23 cellular contexts compared by ENCODE assay signal in the genomic region with DNA sequence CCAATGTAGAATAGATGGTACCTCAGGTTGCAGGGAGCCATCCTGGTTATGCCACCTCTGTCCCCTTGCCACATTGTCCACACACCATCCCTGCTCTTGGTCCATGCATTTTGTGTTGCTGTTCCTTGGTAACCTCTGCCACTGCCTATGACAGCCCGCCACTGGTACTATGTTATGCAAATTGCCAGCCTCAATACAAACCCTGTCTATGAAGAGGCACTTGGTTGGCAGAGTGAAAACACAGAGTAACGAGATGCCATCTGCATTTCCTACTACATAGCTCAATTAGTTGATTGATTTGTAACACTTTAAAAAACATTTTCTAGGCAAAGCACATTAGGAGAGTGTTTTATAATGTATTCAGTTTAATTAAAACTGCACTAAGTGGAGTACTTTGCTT.
DNase-seq lines count a peak whose midpoint lies in the region; ATAC-seq, FAIRE-seq and TF ChIP-seq lines count a peak whose summit lies in the region.
"Had no signal": no experiment of that assay in that cellular context is flagged by ENCODE, and none has a peak within 500 bp of the region (broad histone marks: within the 10 kb centered on the region; RNA-seq: fewer than 3 reads in every experiment).

No MANE protein-coding gene starts in this region.

- H2BK120ac ChIP-seq in H1 (replicated peaks; ENCODE audit: low read depth, low read length) = no peak overlapping the region

- H3K36me3 ChIP-seq in H1 (ENCODE audit: control insufficient read depth in 2 of 4, insufficient read depth in 4 of 4, low read length in 3 of 4) = no peaks in the 10 kb centered on the region
- H3K36me3 ChIP-seq: Peyer's patch, upper lobe of left lung had no signal

- no peaks in the 10 kb centered on the region for H3K27me3 Mint-ChIP-seq in stimulated activated memory B cell treated with anti-CD40 and anti-IgM and Interleukin-4, amounts not matched to agents 10 μg/mL and 1 μg/mL and 100 μg/mL, for 72 hours
- H3K27me3 Mint-ChIP-seq: activated CD4-positive, alpha-beta T cell treated with anti-CD3 and anti-CD28 coated beads for 36 hours; activated naive CD4-positive, alpha-beta T cell treated with anti-CD3 and anti-CD28 coated beads, Interleukin-2, amount 10 ng/mL, durations not matched to agents 7 days and 5 days had no signal

- FAIRE-seq in H1 (lab: Jason Lieb, UNC) = peak; percentile 63

- peak overlapping the region; percentile 79 for H3K27ac Mint-ChIP-seq in stimulated activated memory B cell treated with anti-CD40 and anti-IgM and Interleukin-4, amounts not matched to agents 10 μg/mL and 1 μg/mL and 100 μg/mL, for 72 hours
- H3K27ac Mint-ChIP-seq: activated CD4-positive, alpha-beta T cell treated with anti-CD3 and anti-CD28 coated beads for 36 hours; activated CD8-positive, alpha-beta T cell treated with anti-CD3 and anti-CD28 coated beads, Interleukin-2, amount 10 ng/mL, durations not matched to agents 7 days and 5 days; activated naive CD4-positive, alpha-beta T cell treated with anti-CD3 and anti-CD28 coated beads, Interleukin-2, amount 10 ng/mL, durations not matched to agents 7 days and 5 days; stimulated activated effector memory CD8-positive, alpha-beta T cell treated with anti-CD3 and anti-CD28 coated beads, Interleukin-12 subunit alpha, Interleukin-12 subunit beta, amount 100 ng/mL, for 72 hours had no signal

- no peaks in the 10 kb centered on the region for H3K27me3 ChIP-seq in H1 (replicated peaks in 1 of 4; ENCODE audit: control insufficient read depth in 3 of 4, extremely low read depth in 1 of 4, insufficient read depth in 3 of 4, low read length in 3 of 4)
- H3K27me3 ChIP-seq: body of pancreas, dorsolateral prefrontal cortex, hepatocyte, Peyer's patch, upper lobe of left lung had no signal

- 88% methylated on average over 2 of the region's 2 CpGs; no CpG with 5 or more reads in 1 of the 2 experiments for WGBS in H1 (ENCODE audit: extremely low coverage in 1 of 2, insufficient coverage in 1 of 2, insufficient read length in 1 of 2, insufficient replicate concordance in 2 of 2, low coverage in 1 of 2, low lambda C conversion rate in 2 of 2, missing lambda C conversion rate in 1 of 2), 2 experiments

- no peak for TF ChIP-seq EP300 in H1 (IDR thresholded peaks at IDR 0.05; ENCODE audit: borderline replicate concordance in 1 of 2, low read depth in 2 of 2, low read length in 2 of 2)

- H3K23ac ChIP-seq in H1 (ENCODE audit: insufficient read length) = no peak overlapping the region

- peak overlapping the region; percentile 22 for H3K4me3 Mint-ChIP-seq in stimulated activated memory B cell treated with anti-CD40 and anti-IgM and Interleukin-4, amounts not matched to agents 10 μg/mL and 1 μg/mL and 100 μg/mL, for 72 hours
- H3K4me3 Mint-ChIP-seq: activated CD4-positive, alpha-beta T cell treated with anti-CD3 and anti-CD28 coated beads for 36 hours; activated CD8-positive, alpha-beta T cell treated with anti-CD3 and anti-CD28 coated beads, Interleukin-2, amount 10 ng/mL, durations not matched to agents 7 days and 5 days; activated naive CD4-positive, alpha-beta T cell treated with anti-CD3 and anti-CD28 coated beads, Interleukin-2, amount 10 ng/mL, durations not matched to agents 7 days and 5 days; stimulated activated effector memory CD8-positive, alpha-beta T cell treated with anti-CD3 and anti-CD28 coated beads, Interleukin-12 subunit alpha, Interleukin-12 subunit beta, amount 100 ng/mL, for 72 hours had no signal

- no peak overlapping the region for H4K5ac ChIP-seq in H1 (ENCODE audit: insufficient read length, low read depth, low read length)

- H3K23me2 ChIP-seq in H1 (ENCODE audit: low read depth, low read length) = no peaks in the 10 kb centered on the region

- H2AK5ac ChIP-seq in H1 (ENCODE audit: low read depth, low read length) = no peak overlapping the region

- H3K56ac ChIP-seq in H1 (replicated peaks; ENCODE audit: insufficient read length, low read depth, low read length) = no peak overlapping the region

- no peak overlapping the region for H3K18ac ChIP-seq in H1 (ENCODE audit: extremely low read depth, low read length)

- H2BK12ac ChIP-seq in H1 (ENCODE audit: low read depth, low read length) = no peak overlapping the region

- no peak overlapping the region for H2BK15ac ChIP-seq in H1 (ENCODE audit: low read length)

- no peak overlapping the region for H2BK20ac ChIP-seq in H1 (ENCODE audit: low read length)

- POLR2A ChIA-PET in H1 (lab: Charles Lee; ENCODE audit: partially characterized antibody) = no interaction called here

- peaks cover 21% of the 10 kb centered on the region for H3K4me1 Mint-ChIP-seq in stimulated activated memory B cell treated with anti-CD40 and anti-IgM and Interleukin-4, amounts not matched to agents 10 μg/mL and 1 μg/mL and 100 μg/mL, for 72 hours
- H3K4me1 Mint-ChIP-seq: activated CD4-positive, alpha-beta T cell treated with anti-CD3 and anti-CD28 coated beads for 36 hours; activated naive CD4-positive, alpha-beta T cell treated with anti-CD3 and anti-CD28 coated beads, Interleukin-2, amount 10 ng/mL, durations not matched to agents 7 days and 5 days; stimulated activated effector memory CD8-positive, alpha-beta T cell treated with anti-CD3 and anti-CD28 coated beads, Interleukin-12 subunit alpha, Interleukin-12 subunit beta, amount 100 ng/mL, for 72 hours had no signal

- TF ChIP-seq RAD21 in H1 (IDR thresholded peaks at IDR 0.05 in 1 of 2, conservative IDR thresholded peaks at IDR 0.05 in 1 of 2; ENCODE audit: low read depth in 2 of 2, low read length in 2 of 2) = no peak

- no peaks in the 10 kb centered on the region for H3K79me1 ChIP-seq in H1 (ENCODE audit: low read depth, low read length)

- no peak overlapping the region for H3K4ac ChIP-seq in H1 (replicated peaks; ENCODE audit: insufficient read length, low read depth, low read length)

- no peak overlapping the region for H3K14ac ChIP-seq in H1 (ENCODE audit: insufficient read length)

- H3K36me3 Mint-ChIP-seq in stimulated activated memory B cell treated with anti-CD40 and anti-IgM and Interleukin-4, amounts not matched to agents 10 μg/mL and 1 μg/mL and 100 μg/mL, for 72 hours = no peaks in the 10 kb centered on the region
- H3K36me3 Mint-ChIP-seq: activated naive CD4-positive, alpha-beta T cell treated with anti-CD3 and anti-CD28 coated beads, Interleukin-2, amount 10 ng/mL, durations not matched to agents 7 days and 5 days; stimulated activated effector memory CD8-positive, alpha-beta T cell treated with anti-CD3 and anti-CD28 coated beads, Interleukin-12 subunit alpha, Interleukin-12 subunit beta, amount 100 ng/mL, for 72 hours had no signal

- peaks cover 0 to 5% (median 3%) of the 10 kb centered on the region in 4 experiments; a peak in 4 of 7 replicates for H3K4me1 ChIP-seq in H1 (replicated peaks in 1 of 4; ENCODE audit: control insufficient read depth in 3 of 4, insufficient read depth in 4 of 4, low read length in 3 of 4)
- H3K4me1 ChIP-seq: body of pancreas, Peyer's patch, upper lobe of left lung had no signal

- H3K4me2 ChIP-seq in H1 (ENCODE audit: insufficient read depth in 1 of 2, low read depth in 2 of 2, low read length in 2 of 2) = no peak overlapping the region
- H3K4me2 ChIP-seq: hepatocyte had no signal

- CTCF ChIA-PET in H1 (lab: Charles Lee; ENCODE audit: partially characterized antibody) = no interaction called here

- TF ChIP-seq POLR2A in H1 (IDR thresholded peaks at IDR 0.05; ENCODE audit: control extremely low read depth in 1 of 2, low read depth in 2 of 2, low read length in 2 of 2) = no peak

- H4K91ac ChIP-seq in H1 (replicated peaks; ENCODE audit: insufficient read length, low read length) = no peak overlapping the region

- no peaks in the 10 kb centered on the region for H3K9me3 Mint-ChIP-seq in stimulated activated memory B cell treated with anti-CD40 and anti-IgM and Interleukin-4, amounts not matched to agents 10 μg/mL and 1 μg/mL and 100 μg/mL, for 72 hours
- H3K9me3 Mint-ChIP-seq: stimulated activated effector memory CD8-positive, alpha-beta T cell treated with anti-CD3 and anti-CD28 coated beads, Interleukin-12 subunit alpha, Interleukin-12 subunit beta, amount 100 ng/mL, for 72 hours had no signal

- H3K27ac ChIP-seq in H1 (ENCODE audit: low read depth, low read length) = no peak overlapping the region
- H3K27ac ChIP-seq: 22Rv1, body of pancreas, GM23248, hepatocyte, Peyer's patch, upper lobe of left lung had no signal

- H4K8ac ChIP-seq in H1 (ENCODE audit: extremely low read depth, insufficient read depth, low read length) = no peak overlapping the region

- no peak for TF ChIP-seq CTCF in H1 (IDR thresholded peaks at IDR 0.05; ENCODE audit: control extremely low read depth in 1 of 3, insufficient read depth in 1 of 3, low read depth in 1 of 3, low read length in 3 of 3)

- H3K9ac ChIP-seq in H1 (replicated peaks in 1 of 4; ENCODE audit: extremely low read depth in 1 of 4, low read depth in 3 of 4, low read length in 3 of 4) = no peak overlapping the region
- H3K9ac ChIP-seq: GM23248 had no signal

- H3K79me2 ChIP-seq in H1 (ENCODE audit: control insufficient read depth in 1 of 2, insufficient read depth in 2 of 2, low read length in 2 of 2) = no peaks in the 10 kb centered on the region
- H3K79me2 ChIP-seq: hepatocyte had no signal

- peak; percentile 7 for DNase-seq in DMS 273 (lab: John Stamatoyannopoulos, UW; ENCODE audit: unreplicated experiment)
- no peak for DNase-seq in DMS 273 treated with DMSO at 0.1 percent for 48 hours (lab: John Stamatoyannopoulos, UW)
- DNase-seq in NCI-H524 treated with DMSO at 0.1 percent for 48 hours (lab: John Stamatoyannopoulos, UW) = peak; percentile 71
- DNase-seq in H1 (ENCODE audit: low read depth in 1 of 2, low spot score in 2 of 2) = no peak
- DNase-seq in COLO668 (lab: John Stamatoyannopoulos, UW; ENCODE audit: unreplicated experiment) = no peak
- no peak for DNase-seq in dedifferentiated amniotic fluid mesenchymal stem cell (ENCODE audit: extremely low spot score)
- no peak for DNase-seq in activated CD4-positive, alpha-beta T cell treated with anti-CD3 and anti-CD28 coated beads, Interleukin-2, amount 50 U/mL, for 4 hours
- DNase-seq: activated CD4-positive, alpha-beta T cell treated with anti-CD3 and anti-CD28 coated beads for 36 hours; activated CD8-positive, alpha-beta T cell treated with anti-CD3 and anti-CD28 coated beads, Interleukin-2, amount 10 ng/mL, durations not matched to agents 7 days and 5 days; activated naive CD4-positive, alpha-beta T cell treated with anti-CD3 and anti-CD28 coated beads, Interleukin-2, amount 10 ng/mL, durations not matched to agents 7 days and 5 days; body of pancreas; dorsolateral prefrontal cortex; foreskin melanocyte; GM23248; NCI-H1048; NCI-H446 treated with DMSO at 0.1 percent for 48 hours; Peyer's patch; upper lobe of left lung had no signal

- H2AFZ ChIP-seq in H1 (ENCODE audit: low read length) = no peak overlapping the region
- H2AFZ ChIP-seq: GM23248, hepatocyte had no signal

- ATAC-seq in stimulated activated memory B cell treated with anti-CD40 and anti-IgM and Interleukin-4, amounts not matched to agents 10 μg/mL and 1 μg/mL and 100 μg/mL, for 72 hours = peak; percentile 31
- ATAC-seq: activated CD4-positive, alpha-beta T cell treated with anti-CD3 and anti-CD28 coated beads for 36 hours; activated CD8-positive, alpha-beta T cell treated with anti-CD3 and anti-CD28 coated beads, Interleukin-2, amount 10 ng/mL, durations not matched to agents 7 days and 5 days; body of pancreas; stimulated activated effector memory CD8-positive, alpha-beta T cell treated with anti-CD3 and anti-CD28 coated beads, Interleukin-12 subunit alpha, Interleukin-12 subunit beta, amount 100 ng/mL, for 72 hours had no signal

- no peaks in the 10 kb centered on the region for H3K9me3 ChIP-seq in H1 (ENCODE audit: insufficient read depth in 2 of 2, low read depth in 1 of 2, low read length in 1 of 2)
- H3K9me3 ChIP-seq: body of pancreas, Peyer's patch, upper lobe of left lung had no signal

- no peak overlapping the region for H3K4me3 ChIP-seq in H1 (ENCODE audit: extremely low read depth in 1 of 4, insufficient read depth in 2 of 4, low read depth in 3 of 4, low read length in 4 of 4)
- H3K4me3 ChIP-seq: body of pancreas, GM23248, hepatocyte, lung, Peyer's patch, upper lobe of left lung had no signal

- H2BK5ac ChIP-seq in H1 (ENCODE audit: low read depth, low read length) = no peak overlapping the region

- H4K20me1 ChIP-seq in H1 (replicated peaks in 1 of 2; ENCODE audit: control insufficient read depth in 1 of 2, insufficient read depth in 2 of 2, low read length in 2 of 2) = no peaks in the 10 kb centered on the region

Comparison
In these comparisons a context has a peak if more than half of its experiments do, and no peak if none do; other contexts are left out.
1. DNase-seq: peak in DMS 273 (single experiment) and NCI-H524 treated with DMSO at 0.1 percent for 48 hours (single experiment); none in DMS 273 treated with DMSO at 0.1 percent for 48 hours (single experiment), H1 (0 of 2), COLO668 (single experiment), dedifferentiated amniotic fluid mesenchymal stem cell (single experiment) and activated CD4-positive, alpha-beta T cell treated with anti-CD3 and anti-CD28 coated beads, Interleukin-2, amount 50 U/mL, for 4 hours (0 of 2).